23 cellular contexts compared by ENCODE assay signal in genomic region chr16:89035698-89036570, GRCh38. TPM values are rescaled to one million over a fixed set of nuclear protein-coding genes. Genes with fewer than 3 reads are reported as not detected.
DNase-seq lines count a peak whose midpoint lies in the region; ATAC-seq and TF ChIP-seq lines count a peak whose summit lies in the region.
"Had no signal": no experiment of that assay in that cellular context is flagged by ENCODE, and none has a peak within 500 bp of the region (broad histone marks: within the 10 kb centered on the region; RNA-seq: fewer than 3 reads in every experiment).

No MANE protein-coding gene starts in this region.

- peaks cover 62% of the 10 kb centered on the region for H3K4me1 Mint-ChIP-seq in brain

- H4K20me1 ChIP-seq in GM23248 (ENCODE audit: insufficient read depth), result no peaks in the 10 kb centered on the region

- no peaks in the 10 kb centered on the region for H3K36me3 Mint-ChIP-seq in brain
- H3K36me3 Mint-ChIP-seq: IgD-negative memory B cell had no signal

- H3K27ac ChIP-seq in heart left ventricle, result no peak overlapping the region
- no peak overlapping the region for H3K27ac ChIP-seq in right atrium auricular region
- H3K27ac ChIP-seq in lower lobe of right lung, result no peak overlapping the region
- H3K27ac ChIP-seq in GM23248, result no peak overlapping the region
- H3K27ac ChIP-seq: HL-60 had no signal

- H3K27me3 ChIP-seq in heart left ventricle, result peaks cover 4 to 60% (median 16%) of the 10 kb centered on the region in 9 donors
- H3K27me3 ChIP-seq in right atrium auricular region, result no peaks in the 10 kb centered on the region
- H3K27me3 ChIP-seq in lower lobe of right lung (ENCODE audit: low read depth), result peaks cover 45% of the 10 kb centered on the region
- H3K27me3 ChIP-seq in GM23248 (replicated peaks; ENCODE audit: insufficient read depth), result 0 out of 2 replicates have a peak, but pooled peaks cover 1% of the 10 kb centered on the region

- H3K4me3 Mint-ChIP-seq in brain, result peak overlapping the region in 4 of 5 experiments; percentile 45 to 67 (median 63)
- H3K4me3 Mint-ChIP-seq: IgD-negative memory B cell had no signal

- in situ Hi-C loops in GM23248 (cut with MboI), result no loop called here

- H3K36me3 ChIP-seq in heart left ventricle (no peaks in the 10 kb centered on the region), right atrium auricular region (no peaks in the 10 kb centered on the region), lower lobe of right lung (no peaks in the 10 kb centered on the region), GM23248 (ENCODE audit: low read depth) (no peaks in the 10 kb centered on the region)

- H3K4me1 ChIP-seq in heart left ventricle (peaks cover 0 to 17% (median 0%) of the 10 kb centered on the region in 12 donors), right atrium auricular region (no peaks in the 10 kb centered on the region), lower lobe of right lung (peaks cover 8% of the 10 kb centered on the region), GM23248 (ENCODE audit: insufficient read depth) (no peaks in the 10 kb centered on the region)
- H3K4me1 ChIP-seq: Caco-2 had no signal

- no peak overlapping the region for H3K9ac ChIP-seq in GM23248

- no peaks in the 10 kb centered on the region for H3F3A ChIP-seq in GM23248 (ENCODE audit: insufficient read depth)

- peaks cover 3 to 17% (median 8%) of the 10 kb centered on the region in 5 experiments for H3K9me3 Mint-ChIP-seq in brain
- H3K9me3 Mint-ChIP-seq: CD4-positive, alpha-beta T cell; IgD-negative memory B cell had no signal

- DNase-seq in heart left ventricle (peak in 3 of 5 donors; percentile 10 to 52 (median 12)), right atrium auricular region (ENCODE audit: low spot score) (no peak), lower lobe of right lung (peak; percentile 25), posterior vena cava (ENCODE audit: low spot score) (peak; percentile 64), GM23248 (no peak)
- DNase-seq in activated naive CD4-positive, alpha-beta T cell (lab: John Stamatoyannopoulos, UW), result no peak
- no peak for DNase-seq in activated CD4-positive, alpha-beta T cell treated with anti-CD3 and anti-CD28 coated beads for 48 hours
- DNase-seq: Caco-2, DMS153, GDM1, HCEC 1CT, MM.1S, NCI-H1105, NCI-H1694 treated with DMSO at 0.1 percent for 48 hours, NCI-H2107, NCI-H510A had no signal

- no peaks in the 10 kb centered on the region for H3K79me2 ChIP-seq in GM23248 (ENCODE audit: insufficient read depth)

- peaks cover 11% of the 10 kb centered on the region for H3K27me3 Mint-ChIP-seq in brain
- H3K27me3 Mint-ChIP-seq: CD4-positive, alpha-beta T cell had no signal

- H3K9me2 ChIP-seq in GM23248 (ENCODE audit: insufficient read depth), result no peaks in the 10 kb centered on the region

- H3K27ac Mint-ChIP-seq in brain, result peak overlapping the region; percentile 66 to 99 (median 98)
- H3K27ac Mint-ChIP-seq: IgD-negative memory B cell had no signal

- no peak for ATAC-seq in heart left ventricle
- no peak for ATAC-seq in lower lobe of right lung

- TF ChIP-seq POLR2A in heart left ventricle (IDR thresholded peaks at IDR 0.05), result no peak

- H3K9me3 ChIP-seq in heart left ventricle, result peaks cover 0 to 5% (median 0%) of the 10 kb centered on the region in 12 donors
- no peaks in the 10 kb centered on the region for H3K9me3 ChIP-seq in right atrium auricular region
- H3K9me3 ChIP-seq in lower lobe of right lung, result no peaks in the 10 kb centered on the region
- H3K9me3 ChIP-seq in GM23248 (ENCODE audit: low read depth), result no peaks in the 10 kb centered on the region

- TF ChIP-seq CTCF in heart left ventricle (IDR thresholded peaks at IDR 0.05) (no peak), right atrium auricular region (IDR thresholded peaks at IDR 0.05) (no peak), brain (conservative IDR thresholded peaks at IDR 0.05) (no peak), lower lobe of right lung (IDR thresholded peaks at IDR 0.05) (no peak)

- H3K4me2 ChIP-seq in GM23248 (ENCODE audit: unreplicated experiment), result no peak overlapping the region

- H2AFZ ChIP-seq in GM23248, result no peak overlapping the region

- H3K4me3 ChIP-seq in heart left ventricle, result no peak overlapping the region
- no peak overlapping the region for H3K4me3 ChIP-seq in right atrium auricular region
- H3K4me3 ChIP-seq in lower lobe of right lung, result no peak overlapping the region
- no peak overlapping the region for H3K4me3 ChIP-seq in GM23248

- 59 to 63% (median 61%) methylated on average over 18 to 21 of the region's 21 CpGs for WGBS in heart left ventricle, 4 donors
- 14 to 21% methylated on average over 13 to 19 of the region's 21 CpGs for WGBS in GM23248 (ENCODE audit: low coverage in 1 of 2, low lambda C conversion rate in 2 of 2, missing lambda C conversion rate in 2 of 2), 2 experiments

- intact Hi-C loops in heart left ventricle (cut with DNase I) (no loop called here), lower lobe of right lung (cut with DNase I) (no loop called here), posterior vena cava (cut with DNase I) (loop anchor here in 1 of 2 donors (1.0 kb wide), 1 partner anchor 26 kb away; no protein-coding TSS in a partner anchor)

RNA-seq across cellular contexts. Expression of gene ACSF3, which starts 57.7 kb away (rescaled TPM):
- total RNA-seq in heart left ventricle (10 to 100 TPM; 10.3 to 26.3 (median 19.3) TPM), right atrium auricular region (10 to 100 TPM; 13.4 to 15.9 TPM), lower lobe of right lung (31.7 TPM), posterior vena cava (10 to 100 TPM; 19.1 to 21.4 TPM)
- polyA plus RNA-seq in heart left ventricle (10 to 100 TPM; 12.2 to 22.9 TPM), brain (ENCODE audit: insufficient read depth, low read depth, low replicate concordance) (38.0 TPM), GM23248 (2016; fragmentation: Nextera tagmentation; extraction: Ambion mirVana) (15.2 and 15.9 TPM in 2 replicates)
- total RNA-seq in GM23248 (2014; rRNA removed; shearing (Covaris generic)), result 17.1 and 26.7 TPM in 2 replicates

RNA-seq across cellular contexts. Expression of gene CBFA2T3, which starts 58.9 kb away (rescaled TPM):
- 10 to 100 TPM in 2 of 9 donors, 1 to 10 TPM in 7; 5.0 to 12.0 (median 5.8) TPM for total RNA-seq in heart left ventricle
- 10 to 100 TPM in 1 of 2 donors, 1 to 10 TPM in 1; 5.5 to 11.1 TPM for polyA plus RNA-seq in heart left ventricle
- 1 to 10 TPM; 1.1 to 2.6 TPM for total RNA-seq in right atrium auricular region
- polyA plus RNA-seq in brain (ENCODE audit: insufficient read depth, low read depth, low replicate concordance), result 17.6 TPM
- total RNA-seq in lower lobe of right lung, result 14.3 TPM
- total RNA-seq in posterior vena cava, result 1 to 10 TPM; 4.7 to 5.1 TPM
- not detected in 2 replicates for total RNA-seq in GM23248 (2014; rRNA removed; shearing (Covaris generic))
- polyA plus RNA-seq in GM23248 (2016; fragmentation: Nextera tagmentation; extraction: Ambion mirVana), result 0.08 TPM in 1 of 2 replicates, not detected in the other
- total RNA-seq: Daoy, LHCN-M2 had no signal
- polyA plus RNA-seq: BJ had no signal

Comparison
In these comparisons a context has a peak if more than half of its experiments do, and no peak if none do; other contexts are left out.
1. DNase-seq: peak in heart left ventricle (3 of 5), lower lobe of right lung (single experiment) and posterior vena cava (single experiment); none in right atrium auricular region (single experiment), GM23248 (single experiment), activated naive CD4-positive, alpha-beta T cell (0 of 4) and activated CD4-positive, alpha-beta T cell treated with anti-CD3 and anti-CD28 coated beads for 48 hours (single experiment).